Comparison of ENCODE assay signal across 19 cellular contexts in the genomic region with DNA sequence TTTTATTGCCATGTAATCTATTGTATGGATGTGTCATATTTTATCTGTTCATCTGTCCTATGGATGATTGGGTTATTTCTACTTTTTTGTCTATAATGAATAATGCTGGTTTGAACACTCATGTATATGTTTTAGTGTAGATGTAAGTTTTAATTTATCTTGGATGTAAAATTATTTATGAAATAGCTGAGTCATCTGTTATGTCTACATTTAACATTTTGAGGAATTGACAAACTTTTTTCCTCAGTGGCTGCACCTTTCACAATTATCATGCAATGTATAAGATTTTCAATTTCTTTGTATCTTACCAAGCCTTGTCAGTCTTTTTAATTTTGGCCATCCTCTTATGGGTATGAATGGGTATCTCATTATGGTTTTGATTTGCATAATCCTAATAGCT.
A peak's percentile ranks its signal among the peaks of the same experiment; 100 is the strongest.
DNase-seq lines count a peak whose midpoint lies in the region; ATAC-seq, FAIRE-seq and TF ChIP-seq lines count a peak whose summit lies in the region.
"Had no signal": no experiment of that assay in that cellular context is flagged by ENCODE, and none has a peak within 500 bp of the region (broad histone marks: within the 10 kb centered on the region; RNA-seq: fewer than 3 reads in every experiment).

No MANE protein-coding gene starts in this region.

- no peaks in the 10 kb centered on the region for H4K20me1 ChIP-seq in IMR-90 (ENCODE audit: insufficient read depth, low read length)
- H4K20me1 ChIP-seq: BLaER1 treated with 17β-estradiol and CSF1 and Interleukin-3, amounts not matched to agents 10 nM and 100 nM had no signal

- DNase-seq in A549 (ENCODE audit: low read depth in 1 of 2, low spot score in 1 of 2): no peak
- no peak for DNase-seq in IMR-90
- DNase-seq in kidney: no peak
- no peak for DNase-seq in gastrocnemius medialis
- no peak for DNase-seq in CD4-positive, alpha-beta T cell
- DNase-seq: 8988T; AML-193; CD4-positive, alpha-beta memory T cell; CD8-positive, alpha-beta memory T cell; COR-L47; DMS79 treated with DMSO at 0.1 percent for 48 hours; GF-D8 had no signal

- BruUV-seq in IMR-90 (replicated peaks; lab: Mats Ljungman, UMichigan): no TSS peak

- no peak overlapping the region for H3K18ac ChIP-seq in IMR-90 (ENCODE audit: low read depth, low read length)

- no peak overlapping the region for H2BK5ac ChIP-seq in IMR-90 (ENCODE audit: low read depth, low read length, poor library complexity, severe bottlenecking)

- H3K36me3 ChIP-seq in IMR-90 (ENCODE audit: control insufficient read depth, insufficient read depth, low read length) (no peaks in the 10 kb centered on the region), kidney (ENCODE audit: control insufficient read depth in 1 of 2, insufficient read depth in 2 of 2, low read length in 2 of 2) (no peaks in the 10 kb centered on the region), gastrocnemius medialis (no peaks in the 10 kb centered on the region)
- H3K36me3 ChIP-seq: BLaER1 treated with 17β-estradiol and CSF1 and Interleukin-3, amounts not matched to agents 10 nM and 100 nM had no signal

- no peak overlapping the region for H2AK9ac ChIP-seq in IMR-90 (replicated peaks; ENCODE audit: low read depth, low read length, poor library complexity)

- no peak overlapping the region for H3K4me3 Mint-ChIP-seq in CD4-positive, alpha-beta T cell
- H3K4me3 Mint-ChIP-seq: B cell; CD4-positive, alpha-beta memory T cell; CD8-positive, alpha-beta memory T cell had no signal

- H3K36me3 Mint-ChIP-seq in CD4-positive, alpha-beta T cell (ENCODE audit: low read depth): no peaks in the 10 kb centered on the region
- H3K36me3 Mint-ChIP-seq: CD4-positive, alpha-beta memory T cell; CD8-positive, alpha-beta memory T cell had no signal

- in situ Hi-C loops in IMR-90 (cut with MboI; ENCODE audit: low sequenced_read_pairs) (no loop called here), gastrocnemius medialis (cut with MboI; ENCODE audit: low sequenced_read_pairs in 4 of 4) (no loop called here)

- H2BK120ac ChIP-seq in IMR-90 (ENCODE audit: low read depth, low read length): no peak overlapping the region

- no peak overlapping the region for H4K8ac ChIP-seq in IMR-90 (ENCODE audit: low read depth in 2 of 2, low read length in 2 of 2)

- H3K9me1 ChIP-seq in IMR-90 (ENCODE audit: insufficient read depth, low read length): no peaks in the 10 kb centered on the region

- no peak overlapping the region for H3K56ac ChIP-seq in IMR-90 (ENCODE audit: extremely low read depth, insufficient read depth, low read length)

- H2BK20ac ChIP-seq in IMR-90 (ENCODE audit: low read depth, low read length): no peak overlapping the region

- FAIRE-seq in A549 (lab: Jason Lieb, UNC): no peak
- FAIRE-seq in kidney (lab: Jason Lieb, UNC): peak; percentile 6
- FAIRE-seq: A204.1, G401.6, GM12891, GM19239 had no signal

- no peaks in the 10 kb centered on the region for H3K4me1 Mint-ChIP-seq in CD4-positive, alpha-beta T cell (ENCODE audit: low read depth)
- H3K4me1 Mint-ChIP-seq: B cell; CD4-positive, alpha-beta memory T cell; CD8-positive, alpha-beta memory T cell had no signal

- no peak overlapping the region for H3K23ac ChIP-seq in IMR-90 (ENCODE audit: low read depth, low read length)

- no peak overlapping the region for H2AFZ ChIP-seq in IMR-90 (replicated peaks; ENCODE audit: low read length, poor library complexity)

- no peaks in the 10 kb centered on the region for H3K79me1 ChIP-seq in IMR-90 (ENCODE audit: low read depth in 1 of 2, low read length in 2 of 2)

- intact Hi-C loops in IMR-90 (cut with micrococcal nuclease) (no loop called here), kidney (cut with DNase I) (no loop called here), gastrocnemius medialis (cut with DNase I; ENCODE audit: low total_unique reads) (no loop called here)
- intact Hi-C loops in CD4-positive, alpha-beta T cell (cut with DNase I, micrococcal nuclease): no loop called here

- POLR2A ChIA-PET in A549 (lab: Yijun Ruan, JAX) (no interaction called here), IMR-90 (lab: Charles Lee; ENCODE audit: unreplicated experiment) (no interaction called here)
- POLR2A ChIA-PET in CD4-positive, alpha-beta T cell (lab: Charles Lee): no interaction called here

- H3K27ac Mint-ChIP-seq in CD4-positive, alpha-beta T cell: no peak overlapping the region
- H3K27ac Mint-ChIP-seq: B cell; CD4-positive, alpha-beta memory T cell; CD8-positive, alpha-beta memory T cell had no signal

- H3K14ac ChIP-seq in IMR-90 (replicated peaks; ENCODE audit: low read depth, low read length): no peak overlapping the region

- peaks cover 2% of the 10 kb centered on the region for H3K9me3 Mint-ChIP-seq in CD4-positive, alpha-beta T cell

- dilution Hi-C loops in IMR-90 (cut with HindIII; ENCODE audit: low sequenced_read_pairs, unreplicated experiment): no loop called here

- H3K4me1 ChIP-seq in A549: no peaks in the 10 kb centered on the region
- H3K4me1 ChIP-seq in IMR-90 (ENCODE audit: control insufficient read depth, insufficient read depth, low read length): no peaks in the 10 kb centered on the region
- no peaks in the 10 kb centered on the region for H3K4me1 ChIP-seq in kidney (ENCODE audit: control insufficient read depth in 1 of 2, insufficient read depth in 1 of 2, low read depth in 1 of 2, low read length in 2 of 2)
- H3K4me1 ChIP-seq in gastrocnemius medialis: no peaks in the 10 kb centered on the region
- H3K4me1 ChIP-seq: BLaER1 treated with 17β-estradiol and CSF1 and Interleukin-3, amounts not matched to agents 10 nM and 100 nM had no signal

- TF ChIP-seq POLR2A in A549 (IDR thresholded peaks at IDR 0.05; ENCODE audit: low read length) (no peak), IMR-90 (IDR thresholded peaks at IDR 0.05; ENCODE audit: low read depth, low read length) (no peak), gastrocnemius medialis (IDR thresholded peaks at IDR 0.05) (no peak)

- TF ChIP-seq EP300 in A549 (IDR thresholded peaks at IDR 0.05): no peak

- no peak overlapping the region for H2BK15ac ChIP-seq in IMR-90 (ENCODE audit: low read depth, low read length)

- H3K27me3 ChIP-seq in IMR-90 (ENCODE audit: control insufficient read depth, insufficient read depth, low read length) (no peaks in the 10 kb centered on the region), gastrocnemius medialis (no peaks in the 10 kb centered on the region)
- H3K27me3 ChIP-seq in CD4-positive, alpha-beta T cell (ENCODE audit: control insufficient read depth, insufficient read depth, low read length): no peaks in the 10 kb centered on the region
- H3K27me3 ChIP-seq: BLaER1 treated with 17β-estradiol and CSF1 and Interleukin-3, amounts not matched to agents 10 nM and 100 nM had no signal

- H3K27me3 Mint-ChIP-seq in CD4-positive, alpha-beta T cell: no peaks in the 10 kb centered on the region
- H3K27me3 Mint-ChIP-seq: B cell; CD4-positive, alpha-beta memory T cell; CD8-positive, alpha-beta memory T cell had no signal

- no peak overlapping the region for H2AK5ac ChIP-seq in IMR-90 (ENCODE audit: low read depth, low read length)

- H3K4me3 ChIP-seq in A549 (no peak overlapping the region), IMR-90 (ENCODE audit: insufficient read depth, low read depth, low read length) (no peak overlapping the region), kidney (ENCODE audit: low read length in 2 of 2) (no peak overlapping the region), gastrocnemius medialis (no peak overlapping the region)
- H3K4me3 ChIP-seq: BLaER1 treated with 17β-estradiol and CSF1 and Interleukin-3, amounts not matched to agents 10 nM and 100 nM had no signal

- H4K91ac ChIP-seq in IMR-90 (ENCODE audit: insufficient read depth, low read depth, low read length): no peak overlapping the region

- H3K9ac ChIP-seq in IMR-90 (ENCODE audit: low read depth, low read length): no peak overlapping the region
- no peak overlapping the region for H3K9ac ChIP-seq in kidney (ENCODE audit: low read length in 2 of 2)
- H3K9ac ChIP-seq: BLaER1 treated with 17β-estradiol and CSF1 and Interleukin-3, amounts not matched to agents 10 nM and 100 nM had no signal

- H3K9me3 ChIP-seq in A549 (no peaks in the 10 kb centered on the region), IMR-90 (ENCODE audit: control insufficient read depth, insufficient read depth, low read length) (no peaks in the 10 kb centered on the region), kidney (ENCODE audit: control insufficient read depth in 1 of 2, low read length in 2 of 2) (no peaks in the 10 kb centered on the region), gastrocnemius medialis (no peaks in the 10 kb centered on the region)
- no peaks in the 10 kb centered on the region for H3K9me3 ChIP-seq in CD4-positive, alpha-beta T cell (ENCODE audit: control insufficient read depth, low read length)
- H3K9me3 ChIP-seq: BLaER1 treated with 17β-estradiol and CSF1 and Interleukin-3, amounts not matched to agents 10 nM and 100 nM had no signal

- H3K4ac ChIP-seq in IMR-90 (ENCODE audit: low read depth, low read length): no peak overlapping the region

- H3K4me2 ChIP-seq in A549 (no peak overlapping the region), IMR-90 (ENCODE audit: low read depth, low read length) (no peak overlapping the region)
- H3K4me2 ChIP-seq: BLaER1 treated with 17β-estradiol and CSF1 and Interleukin-3, amounts not matched to agents 10 nM and 100 nM had no signal

- TF ChIP-seq CTCF in A549 (IDR thresholded peaks at IDR 0.05): no peak
- no peak for TF ChIP-seq CTCF in IMR-90 (conservative IDR thresholded peaks at IDR 0.05; ENCODE audit: low read depth, low read length)
- no peak for TF ChIP-seq CTCF in kidney (IDR thresholded peaks at IDR 0.05; ENCODE audit: borderline replicate concordance, extremely low read depth, insufficient read depth)
- TF ChIP-seq CTCF in gastrocnemius medialis (IDR thresholded peaks at IDR 0.05 in 4 of 5, conservative IDR thresholded peaks at IDR 0.05 in 1 of 5): no peak
- TF ChIP-seq CTCF in CD4-positive, alpha-beta T cell (IDR thresholded peaks at IDR 0.05): no peak

- no peak for TF ChIP-seq RAD21 in A549 (conservative IDR thresholded peaks at IDR 0.05 in 1 of 2, IDR thresholded peaks at IDR 0.05 in 1 of 2)
- no peak for TF ChIP-seq RAD21 in IMR-90 (IDR thresholded peaks at IDR 0.05; ENCODE audit: low read length)

- CTCF ChIA-PET in A549 (lab: Yijun Ruan, JAX): interaction anchor here (0.6 kb wide), 1 partner anchor 743 kb away, joined by 3 read pairs; no protein-coding TSS in a partner anchor
- CTCF ChIA-PET in IMR-90 (lab: Yijun Ruan, JAX): interaction anchor here (0.6 kb wide), 1 partner anchor 38 kb away, joined by 6 read pairs; no protein-coding TSS in a partner anchor
- CTCF ChIA-PET in CD4-positive, alpha-beta T cell (lab: Charles Lee): no interaction called here

- H3K27ac ChIP-seq in A549 (no peak overlapping the region), IMR-90 (ENCODE audit: insufficient read depth, low read length) (no peak overlapping the region), kidney (ENCODE audit: low read depth in 2 of 2, low read length in 2 of 2) (no peak overlapping the region), gastrocnemius medialis (no peak overlapping the region)
- no peak overlapping the region for H3K27ac ChIP-seq in CD4-positive, alpha-beta T cell (ENCODE audit: low read depth, low read length)
- H3K27ac ChIP-seq: BLaER1 treated with 17β-estradiol and CSF1 and Interleukin-3, amounts not matched to agents 10 nM and 100 nM; C4-2B had no signal

- no peak overlapping the region for H4K5ac ChIP-seq in IMR-90 (ENCODE audit: low read depth, low read length)

- ATAC-seq in A549 (no peak), IMR-90 (ENCODE audit: low read depth) (no peak), gastrocnemius medialis (no peak)
- no peak for ATAC-seq in CD4-positive, alpha-beta T cell (ENCODE audit: poor library complexity)
